ENCODE assay signal across 1 cellular context in the genomic region with DNA sequence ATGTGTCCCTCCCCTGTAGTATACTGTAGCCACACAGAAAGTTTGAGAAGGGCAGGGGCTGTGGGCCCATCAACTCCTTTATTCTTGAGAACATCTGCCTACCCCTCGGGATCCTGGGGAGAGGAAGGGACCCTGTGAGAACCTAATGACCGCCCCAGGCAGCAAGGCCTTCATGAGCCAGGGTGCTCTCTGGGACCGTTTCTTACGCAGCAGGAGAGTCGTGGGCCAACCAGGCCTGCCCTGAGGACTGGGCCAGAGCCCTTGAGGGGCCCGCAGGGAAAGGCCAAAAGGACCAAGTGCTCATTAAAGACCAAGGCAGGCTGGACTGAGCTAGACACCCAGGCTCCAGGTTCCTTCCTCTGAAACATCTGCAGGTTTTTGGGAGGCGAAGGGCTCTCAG.
TF ChIP-seq lines count a peak whose summit lies in the region.

No MANE protein-coding gene starts in this region.

TF ChIP-seq in HepG2, 621 proteins besides CTCF, POLR2A, EP300 and RAD21:
- TF ChIP-seq ARID5B (CRISPR knock-in tag; IDR thresholded peaks at IDR 0.05) (no peak), KDM5A (IDR thresholded peaks at IDR 0.05; ENCODE audit: borderline replicate concordance, low read length) (no peak)
- TF ChIP-seq, protein P1, sequence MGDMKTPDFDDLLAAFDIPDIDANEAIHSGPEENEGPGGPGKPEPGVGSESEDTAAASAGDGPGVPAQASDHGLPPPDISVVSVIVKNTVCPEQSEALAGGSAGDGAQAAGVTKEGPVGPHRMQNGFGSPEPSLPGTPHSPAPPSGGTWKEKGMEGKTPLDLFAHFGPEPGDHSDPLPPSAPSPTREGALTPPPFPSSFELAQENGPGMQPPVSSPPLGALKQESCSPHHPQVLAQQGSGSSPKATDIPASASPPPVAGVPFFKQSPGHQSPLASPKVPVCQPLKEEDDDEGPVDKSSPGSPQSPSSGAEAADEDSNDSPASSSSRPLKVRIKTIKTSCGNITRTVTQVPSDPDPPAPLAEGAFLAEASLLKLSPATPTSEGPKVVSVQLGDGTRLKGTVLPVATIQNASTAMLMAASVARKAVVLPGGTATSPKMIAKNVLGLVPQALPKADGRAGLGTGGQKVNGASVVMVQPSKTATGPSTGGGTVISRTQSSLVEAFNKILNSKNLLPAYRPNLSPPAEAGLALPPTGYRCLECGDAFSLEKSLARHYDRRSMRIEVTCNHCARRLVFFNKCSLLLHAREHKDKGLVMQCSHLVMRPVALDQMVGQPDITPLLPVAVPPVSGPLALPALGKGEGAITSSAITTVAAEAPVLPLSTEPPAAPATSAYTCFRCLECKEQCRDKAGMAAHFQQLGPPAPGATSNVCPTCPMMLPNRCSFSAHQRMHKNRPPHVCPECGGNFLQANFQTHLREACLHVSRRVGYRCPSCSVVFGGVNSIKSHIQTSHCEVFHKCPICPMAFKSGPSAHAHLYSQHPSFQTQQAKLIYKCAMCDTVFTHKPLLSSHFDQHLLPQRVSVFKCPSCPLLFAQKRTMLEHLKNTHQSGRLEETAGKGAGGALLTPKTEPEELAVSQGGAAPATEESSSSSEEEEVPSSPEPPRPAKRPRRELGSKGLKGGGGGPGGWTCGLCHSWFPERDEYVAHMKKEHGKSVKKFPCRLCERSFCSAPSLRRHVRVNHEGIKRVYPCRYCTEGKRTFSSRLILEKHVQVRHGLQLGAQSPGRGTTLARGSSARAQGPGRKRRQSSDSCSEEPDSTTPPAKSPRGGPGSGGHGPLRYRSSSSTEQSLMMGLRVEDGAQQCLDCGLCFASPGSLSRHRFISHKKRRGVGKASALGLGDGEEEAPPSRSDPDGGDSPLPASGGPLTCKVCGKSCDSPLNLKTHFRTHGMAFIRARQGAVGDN (CRISPR knock-in tag; IDR thresholded peaks at IDR 0.05), result peak; percentile 8; the same call in 1 of the 2 replicates
